ENCODE assay signal across 28 cellular contexts in genomic region chr7:135383525-135383924, GRCh38.
"Had no signal": no experiment of that assay in that cellular context is flagged by ENCODE, and none has a peak within 500 bp of the region (broad histone marks: within the 10 kb centered on the region; RNA-seq: fewer than 3 reads in every experiment).

No MANE protein-coding gene starts in this region.

- FAIRE-seq: kidney, pancreas had no signal

- H3K27ac Mint-ChIP-seq: naive thymus-derived CD8-positive, alpha-beta T cell; nephron had no signal

- H3K4me3 Mint-ChIP-seq: naive thymus-derived CD8-positive, alpha-beta T cell; nephron; neural crest cell had no signal

- H3K27me3 ChIP-seq: left lung, pancreas, stomach, testis, thyroid gland, transverse colon, upper lobe of left lung, vagina had no signal

- H3K4me3 ChIP-seq: left lung, lower lobe of right lung, pancreas, prostate gland, skin epidermis, stomach, testis, thyroid gland, transverse colon, upper lobe of left lung, vagina had no signal

- H3K27ac ChIP-seq: left lung, lower lobe of right lung, pancreas, prostate gland, skin epidermis, stomach, testis, thyroid gland, transverse colon, upper lobe of left lung, vagina had no signal

- H3K9me3 ChIP-seq: left lung, lower lobe of right lung, pancreas, prostate gland, stomach, testis, thyroid gland, transverse colon, upper lobe of left lung, vagina had no signal

- ATAC-seq: left colon; left lung; lower lobe of right lung; naive thymus-derived CD8-positive, alpha-beta T cell; pancreas; right cardiac atrium; sciatic nerve had no signal

- DNase-seq: kidney; left colon; left lung; lower lobe of right lung; mammary epithelial cell; mesenchymal stem cell; naive thymus-derived CD8-positive, alpha-beta T cell; nucleus accumbens; pancreas; posterior cingulate gyrus; retina; right cardiac atrium; stimulated activated CD4-positive, alpha-beta T cell treated with anti-CD3 and anti-CD28 coated beads, Interleukin-12 subunit alpha, Interleukin-12 subunit beta, amount 100 ng/mL, for 4 hours; stimulated activated CD4-positive, alpha-beta T cell treated with anti-CD3 and anti-CD28 coated beads, Interleukin-15, amount 100 ng/mL, for 24 hours; stimulated activated CD4-positive, alpha-beta T cell treated with anti-CD3 and anti-CD28 coated beads, Interleukin-2, amount 100 ng/mL, for 24 hours; stimulated activated CD4-positive, alpha-beta T cell treated with anti-CD3 and anti-CD28 coated beads, Interleukin-4, amount 100 ng/mL, for 1 hour; stimulated activated naive CD4-positive, alpha-beta T cell; stomach; testis; thyroid gland; transverse colon; upper lobe of left lung had no signal

- H3K27me3 Mint-ChIP-seq: naive thymus-derived CD8-positive, alpha-beta T cell had no signal

- H3K4me1 Mint-ChIP-seq: naive thymus-derived CD8-positive, alpha-beta T cell; neural crest cell had no signal

- H3K36me3 ChIP-seq: left lung, pancreas, prostate gland, thyroid gland, vagina had no signal

- H3K9me3 Mint-ChIP-seq: naive thymus-derived CD8-positive, alpha-beta T cell; nephron; neural crest cell had no signal

- H3K4me1 ChIP-seq: left lung, lower lobe of right lung, prostate gland, transverse colon, upper lobe of left lung, vagina had no signal
